ENCODE assay signal across 25 cellular contexts in the genomic region with DNA sequence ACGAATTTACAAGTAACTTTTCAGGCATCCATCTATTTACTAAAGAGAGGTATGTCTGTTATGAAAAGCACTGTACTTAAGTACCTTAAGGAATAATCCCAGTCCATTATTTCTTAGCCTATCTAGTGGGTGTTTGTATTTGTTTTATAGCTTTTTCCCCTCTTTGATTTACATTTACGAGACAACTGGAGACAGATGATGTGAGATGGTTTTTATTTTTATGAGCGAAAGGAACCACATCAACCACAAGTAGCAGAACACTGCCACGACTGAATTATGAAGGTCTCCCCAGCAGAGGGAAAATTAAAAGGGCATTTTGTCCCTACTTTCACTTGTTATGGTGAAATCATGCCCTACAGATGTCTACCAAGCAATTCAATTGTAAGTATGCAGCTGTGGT.
DNase-seq lines count a peak whose midpoint lies in the region; ATAC-seq lines count a peak whose summit lies in the region.
"Had no signal": no experiment of that assay in that cellular context is flagged by ENCODE, and none has a peak within 500 bp of the region (broad histone marks: within the 10 kb centered on the region; RNA-seq: fewer than 3 reads in every experiment).

No MANE protein-coding gene starts in this region.

- ATAC-seq in GM19455 (IDR thresholded peaks at IDR 0.05; ENCODE audit: unreplicated experiment) (no peak), GM18517 (IDR thresholded peaks at IDR 0.05; ENCODE audit: unreplicated experiment) (no peak), GM21737 (IDR thresholded peaks at IDR 0.05; ENCODE audit: unreplicated experiment) (no peak)
- ATAC-seq: natural killer cell; stimulated activated effector memory CD8-positive, alpha-beta T cell treated with anti-CD3 and anti-CD28 coated beads, Interleukin-12 subunit alpha, Interleukin-12 subunit beta, amount 100 ng/mL, for 72 hours; upper lobe of right lung had no signal

- DNase-seq in NCI-H526 (lab: John Stamatoyannopoulos, UW): peak; percentile 2 to 24
- DNase-seq in NCI-H526 treated with DMSO at 0.1 percent for 48 hours (lab: John Stamatoyannopoulos, UW): no peak
- DNase-seq in MV-4-11 (lab: John Stamatoyannopoulos, UW): peak; percentile 28
- DNase-seq in fibroblast of peridontal ligament (ENCODE audit: extremely low read depth): peak; percentile 20
- DNase-seq in SKM-1 treated with dmso at 0.1 percent for 144 hours (lab: John Stamatoyannopoulos, UW; ENCODE audit: unreplicated experiment): no peak
- DNase-seq: activated CD4-positive, alpha-beta T cell treated with anti-CD3 and anti-CD28 coated beads, Interleukin-2, amount 10 ng/mL, durations not matched to agents 24 days and 14 days; activated naive CD4-positive, alpha-beta T cell; activated T-cell treated with anti-CD3 and anti-CD28 coated beads, Interleukin-2, amount 50 U/mL, for 48 hours; immature natural killer cell; Karpas-422; natural killer cell; NCI-H1105 treated with DMSO at 0.1 percent for 48 hours; NCI-H2171; NCI-H524 treated with DMSO at 0.1 percent for 48 hours; ovary; retina; SK-N-SH; spleen; stimulated activated CD4-positive, alpha-beta T cell treated with anti-CD3 and anti-CD28 coated beads, Interleukin-2, amount 100 ng/mL, for 48 hours; substantia nigra; upper lobe of right lung had no signal

Comparison
In these comparisons a context has a peak if more than half of its experiments do, and no peak if none do; other contexts are left out.
1. DNase-seq: peak in NCI-H526 (2 of 2), MV-4-11 (single experiment) and fibroblast of peridontal ligament (single experiment); none in NCI-H526 treated with DMSO at 0.1 percent for 48 hours (single experiment) and SKM-1 treated with dmso at 0.1 percent for 144 hours (single experiment).